8 cellular contexts compared by ENCODE assay signal in the genomic region with DNA sequence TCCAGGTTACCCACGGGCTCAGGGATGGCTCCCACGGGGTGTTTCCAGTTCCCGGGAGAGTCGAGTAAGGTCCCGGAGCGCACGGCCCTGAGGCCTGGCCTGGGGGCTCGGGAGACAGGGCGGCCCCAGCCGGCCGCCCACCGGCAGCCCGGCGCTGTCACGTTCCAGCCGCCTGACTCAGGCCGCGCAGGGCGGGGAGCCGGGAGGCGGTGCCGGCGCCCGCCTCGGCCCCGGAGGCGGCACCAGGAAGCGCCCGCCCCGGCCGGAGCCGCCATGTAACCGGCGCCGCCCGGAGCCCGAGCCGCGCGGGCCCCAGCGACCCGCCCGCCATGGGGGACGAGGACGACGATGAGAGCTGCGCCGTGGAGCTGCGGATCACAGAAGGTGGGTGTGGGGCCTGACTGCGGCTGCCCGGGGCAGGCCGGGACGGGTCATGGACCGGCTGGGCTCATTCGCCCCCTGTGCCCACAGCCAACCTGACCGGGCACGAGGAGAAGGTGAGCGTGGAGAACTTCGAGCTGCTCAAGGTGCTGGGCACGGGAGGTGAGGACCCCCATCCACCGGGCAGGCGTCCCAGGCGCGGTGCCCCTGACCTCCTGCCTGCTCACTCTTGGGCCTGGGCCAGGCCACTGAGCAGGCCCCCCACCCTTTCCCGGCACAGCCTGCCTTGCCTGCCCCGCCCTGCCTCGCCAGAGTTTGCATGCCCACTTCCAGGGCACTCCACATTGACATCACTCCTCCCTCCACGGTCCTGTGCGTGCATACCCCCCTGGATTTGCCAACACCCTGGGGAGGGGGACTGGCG. TPM values are rescaled to one million over a fixed set of nuclear protein-coding genes. Genes with fewer than 3 reads are reported as not detected.
DNase-seq lines count a peak whose midpoint lies in the region; ATAC-seq and TF ChIP-seq lines count a peak whose summit lies in the region.

A gene (plus strand): TSS at position 256 of the 805 bp plus-strand sequence. CDS start 74 bp downstream, at position 330.

- peak within 1 kb of the TSS; percentile 98 for H2AFZ ChIP-seq in MM.1S (ENCODE audit: low read length)

- TF ChIP-seq POLR2A in right lobe of liver (IDR thresholded peaks at IDR 0.05) = peak; percentile 68

- H3K27ac ChIP-seq in CD4-positive, alpha-beta memory T cell (ENCODE audit: low read depth, low read length) = peak within 1 kb of the TSS; percentile 62
- H3K27ac ChIP-seq in MM.1S (ENCODE audit: low read length) = no peak within 1 kb of the TSS
- peak within 1 kb of the TSS; percentile 56 for H3K27ac ChIP-seq in effector memory CD4-positive, alpha-beta T cell (ENCODE audit: insufficient read depth, low read length, poor library complexity, severe bottlenecking)
- peak within 1 kb of the TSS; percentile 65 to 74 (median 70) for H3K27ac ChIP-seq in right lobe of liver

- H3K36me3 Mint-ChIP-seq in CD4-positive, alpha-beta memory T cell = peaks cover 13 to 37% of the 10 kb centered on the region in 2 donors

- H3K4me1 ChIP-seq in CD4-positive, alpha-beta memory T cell (ENCODE audit: insufficient read depth, low read length) = peaks cover 30% of the 10 kb centered on the region
- H3K4me1 ChIP-seq in MM.1S (ENCODE audit: low read length) (peaks cover 13% of the 10 kb centered on the region), right lobe of liver (peaks cover 0 to 24% (median 2%) of the 10 kb centered on the region in 4 donors)
- H3K4me1 ChIP-seq in effector memory CD4-positive, alpha-beta T cell (ENCODE audit: control insufficient read depth, insufficient read depth, low read length, poor library complexity, severe bottlenecking) = peaks cover 29% of the 10 kb centered on the region

- peak in 3 of 5 donors; percentile 36 to 53 (median 50) for DNase-seq in CD4-positive, alpha-beta memory T cell
- DNase-seq in MM.1S (peak; percentile 66), right lobe of liver (peak; percentile 67 to 74 (median 73))
- peak; percentile 61 to 62 for DNase-seq in activated CD4-positive, alpha-beta T cell treated with anti-CD3 and anti-CD28 coated beads, Interleukin-2, amount 50 U/mL, for 48 hours
- DNase-seq in effector memory CD4-positive, alpha-beta T cell = peak in 1 of 3 donors; percentile 36
- peak; percentile 56 for DNase-seq in stimulated activated CD4-positive, alpha-beta T cell treated with anti-CD3 and anti-CD28 coated beads, Interleukin-4, amount 100 ng/mL, for 24 hours
- no peak for DNase-seq in NK-92 treated with Interleukin-12 subunit alpha and Interleukin-12 subunit beta, amount 100 ng/mL, for 24 hours (lab: John Stamatoyannopoulos, UW)

- H3F3A ChIP-seq in MM.1S (ENCODE audit: insufficient read depth, low read length) = no peaks in the 10 kb centered on the region

- 5% methylated on average over 4 of the region's 70 CpGs for WGBS in right lobe of liver (ENCODE audit: insufficient coverage, low coverage, low lambda C conversion rate, missing lambda C conversion rate)

- H3K27me3 ChIP-seq in CD4-positive, alpha-beta memory T cell (ENCODE audit: insufficient read depth, low read length) = no peaks in the 10 kb centered on the region
- no peaks in the 10 kb centered on the region for H3K27me3 ChIP-seq in MM.1S (replicated peaks; ENCODE audit: insufficient read depth, low read length)
- no peaks in the 10 kb centered on the region for H3K27me3 ChIP-seq in effector memory CD4-positive, alpha-beta T cell (replicated peaks; ENCODE audit: control insufficient read depth, insufficient read depth, low read length, poor library complexity, severe bottlenecking)
- H3K27me3 ChIP-seq in right lobe of liver = no peaks in the 10 kb centered on the region

- no peaks in the 10 kb centered on the region for H3K9me2 ChIP-seq in MM.1S (replicated peaks; ENCODE audit: insufficient read depth, low read length)

- peak within 1 kb of the TSS; percentile 89 for H3K9ac ChIP-seq in MM.1S (ENCODE audit: low read length)

- no peaks in the 10 kb centered on the region for H3K9me3 ChIP-seq in CD4-positive, alpha-beta memory T cell (ENCODE audit: control insufficient read depth in 1 of 2, low read length in 2 of 2)
- H3K9me3 ChIP-seq in MM.1S (replicated peaks; ENCODE audit: insufficient read depth, low read length) (no peaks in the 10 kb centered on the region), right lobe of liver (no peaks in the 10 kb centered on the region)
- no peaks in the 10 kb centered on the region for H3K9me3 ChIP-seq in effector memory CD4-positive, alpha-beta T cell (ENCODE audit: control insufficient read depth, low read length)

- H3K4me2 ChIP-seq in MM.1S (ENCODE audit: low read depth, low read length) = peak within 1 kb of the TSS; percentile 99

- peak; percentile 51 for ATAC-seq in GM19395 (IDR thresholded peaks at IDR 0.05; ENCODE audit: unreplicated experiment)
- ATAC-seq in right lobe of liver = peak; percentile 75 to 91 (median 80)

- peak within 1 kb of the TSS; percentile 89 to 96 (median 94) for H3K4me3 Mint-ChIP-seq in CD4-positive, alpha-beta memory T cell

- peaks cover 17 to 45% (median 23%) of the 10 kb centered on the region in 4 donors for H3K4me1 Mint-ChIP-seq in CD4-positive, alpha-beta memory T cell

- peak within 1 kb of the TSS; percentile 65 to 95 (median 80) for H3K27ac Mint-ChIP-seq in CD4-positive, alpha-beta memory T cell

- intact Hi-C loops in CD4-positive, alpha-beta memory T cell (cut with micrococcal nuclease) = loop anchor here (1.0 to 5.0 kb wide), 2 partner anchors 17 to 42 kb away; a partner anchor contains a TSS
- intact Hi-C loops in right lobe of liver (cut with DNase I) = no loop called here

- H3K27me3 Mint-ChIP-seq in CD4-positive, alpha-beta memory T cell = no peaks in the 10 kb centered on the region

- CTCF ChIA-PET in CD4-positive, alpha-beta memory T cell (lab: Charles Lee; ENCODE audit: partially characterized antibody) = interaction anchor here (0.8 to 4.4 kb wide), 9 partner anchors 10 to 294 kb away, joined by 3 to 24 read pairs (median 3); a partner anchor contains a TSS

- no peaks in the 10 kb centered on the region for H3K9me3 Mint-ChIP-seq in CD4-positive, alpha-beta memory T cell

- H3K4me3 ChIP-seq in CD4-positive, alpha-beta memory T cell (ENCODE audit: low read length in 2 of 2) = peak within 1 kb of the TSS; percentile 47 to 53
- H3K4me3 ChIP-seq in MM.1S (ENCODE audit: low read length) (peak within 1 kb of the TSS; percentile 97), right lobe of liver (peak within 1 kb of the TSS; percentile 71 to 88 (median 85))
- H3K4me3 ChIP-seq in effector memory CD4-positive, alpha-beta T cell (ENCODE audit: insufficient read depth, low read depth, low read length, poor library complexity, severe bottlenecking) = peak within 1 kb of the TSS; percentile 81

- H3K79me2 ChIP-seq in MM.1S (ENCODE audit: low read length) = peaks cover 13% of the 10 kb centered on the region

- TF ChIP-seq CTCF in MM.1S (IDR thresholded peaks at IDR 0.05; ENCODE audit: low read length) (no peak), right lobe of liver (IDR thresholded peaks at IDR 0.05) (no peak)

- POLR2A ChIA-PET in CD4-positive, alpha-beta memory T cell (lab: Charles Lee; ENCODE audit: partially characterized antibody) = interaction anchor here (0.6 to 7.7 kb wide), 8 partner anchors 11 to 152 kb away, joined by 3 to 69 read pairs (median 4); a partner anchor contains a TSS

- H4K20me1 ChIP-seq in MM.1S (ENCODE audit: insufficient read depth, low read length) = no peaks in the 10 kb centered on the region

- peaks cover 15% of the 10 kb centered on the region for H3K36me3 ChIP-seq in CD4-positive, alpha-beta memory T cell (ENCODE audit: insufficient read depth, low read length)
- H3K36me3 ChIP-seq in MM.1S (replicated peaks; ENCODE audit: insufficient read depth, low read length) = no peaks in the 10 kb centered on the region; the same call in 1 of the 2 replicates
- H3K36me3 ChIP-seq in effector memory CD4-positive, alpha-beta T cell (ENCODE audit: control insufficient read depth, insufficient read depth, low read length) = peaks cover 29% of the 10 kb centered on the region
- H3K36me3 ChIP-seq in right lobe of liver = peaks cover 0 to 15% (median 8%) of the 10 kb centered on the region in 4 donors

RNA-seq across cellular contexts. Expression of the gene that starts here (rescaled TPM):
- 10 to 100 TPM; 33.9 to 38.7 TPM for total RNA-seq in CD4-positive, alpha-beta memory T cell
- 10 to 100 TPM in 1 of 2 donors, 1 to 10 TPM in 1; 6.7 to 12.5 TPM for polyA plus RNA-seq in CD4-positive, alpha-beta memory T cell
- 10 to 100 TPM in 3 of 6 experiments, 1 to 10 TPM in 3; 6.6 to 17.9 (median 10.3) TPM for total RNA-seq in right lobe of liver
